ENCODE assay signal across 10 cellular contexts in the genomic region with DNA sequence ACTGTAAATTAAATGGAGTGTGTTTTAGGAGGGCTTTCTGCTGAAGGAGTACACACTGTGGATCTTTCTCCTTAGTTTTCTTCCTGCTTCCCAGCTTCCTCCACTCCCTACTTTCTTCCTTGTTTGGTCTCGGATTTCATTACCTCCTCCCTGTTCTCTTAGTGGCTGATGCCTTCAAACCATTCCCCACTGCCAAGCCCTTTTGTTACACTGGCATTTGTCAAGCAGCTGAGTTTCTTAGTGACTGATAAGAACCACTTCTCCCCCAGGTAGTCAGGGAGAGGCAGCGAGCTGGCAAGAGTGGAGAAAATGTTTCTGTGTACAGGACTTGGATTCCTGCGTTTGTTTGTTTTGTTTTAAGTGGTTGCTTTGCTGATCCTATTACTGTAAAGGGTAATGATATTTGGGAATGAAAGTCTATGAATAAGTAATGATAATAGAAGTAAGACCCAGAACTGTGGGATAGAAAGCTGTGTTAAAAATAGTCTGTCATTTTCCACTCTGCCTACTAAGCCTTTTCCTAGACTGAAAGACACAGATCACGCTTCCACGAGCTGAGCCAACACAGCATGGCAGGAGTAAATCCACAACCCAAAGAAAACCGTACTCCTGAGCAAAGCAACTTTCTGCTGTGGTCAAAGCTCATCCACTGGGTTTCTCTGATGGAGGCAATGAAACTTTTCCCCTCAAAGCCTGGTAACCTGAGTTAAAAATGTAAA. TPM values are rescaled to one million over a fixed set of nuclear protein-coding genes. Genes with fewer than 3 reads are reported as not detected.
A peak's percentile ranks its signal among the peaks of the same experiment; 100 is the strongest.
DNase-seq lines count a peak whose midpoint lies in the region; ATAC-seq, FAIRE-seq and TF ChIP-seq lines count a peak whose summit lies in the region.
"Had no signal": no experiment of that assay in that cellular context is flagged by ENCODE, and none has a peak within 500 bp of the region (broad histone marks: within the 10 kb centered on the region; RNA-seq: fewer than 3 reads in every experiment).

No MANE protein-coding gene starts in this region.

- H3K4me3 ChIP-seq in A549 (no peak overlapping the region), LNCaP clone FGC (ENCODE audit: low read depth, low read length) (no peak overlapping the region), mammary epithelial cell (replicated peaks in 1 of 3; ENCODE audit: insufficient read depth in 1 of 3, low read depth in 2 of 3, low read length in 3 of 3) (no peak overlapping the region), mesendoderm (ENCODE audit: low read length) (no peak overlapping the region)
- H3K4me3 ChIP-seq: BLaER1 treated with 17β-estradiol and CSF1 and Interleukin-3, amounts not matched to agents 10 nM and 100 nM; psoas muscle had no signal

- no peak overlapping the region for H3K27ac ChIP-seq in A549
- H3K27ac ChIP-seq in mammary epithelial cell (ENCODE audit: insufficient read depth, low read depth, low read length), result no peak overlapping the region
- no peak overlapping the region for H3K27ac ChIP-seq in mesendoderm (ENCODE audit: low read depth, low read length)
- H3K27ac ChIP-seq: BLaER1 treated with 17β-estradiol and CSF1 and Interleukin-3, amounts not matched to agents 10 nM and 100 nM; psoas muscle had no signal

- no TSS peak for BruUV-seq in mammary epithelial cell (replicated peaks; lab: Mats Ljungman, UMichigan)

- no peak for FAIRE-seq in A549 (lab: Jason Lieb, UNC)

- H3K9ac ChIP-seq in mammary epithelial cell (ENCODE audit: insufficient read depth, low read length) (no peak overlapping the region), mesendoderm (ENCODE audit: low read length) (no peak overlapping the region)
- H3K9ac ChIP-seq: BLaER1 treated with 17β-estradiol and CSF1 and Interleukin-3, amounts not matched to agents 10 nM and 100 nM had no signal

- POLR2A ChIA-PET in A549 (lab: Yijun Ruan, JAX), result no interaction called here

- H3K9me3 ChIP-seq in A549 (no peaks in the 10 kb centered on the region), mammary epithelial cell (replicated peaks; ENCODE audit: insufficient read depth, low read length) (no peaks in the 10 kb centered on the region)
- H3K9me3 ChIP-seq: BLaER1 treated with 17β-estradiol and CSF1 and Interleukin-3, amounts not matched to agents 10 nM and 100 nM; psoas muscle had no signal

- WGBS in A549 (ENCODE audit: missing lambda C conversion rate), result 33% methylated on average over 6 of the region's 6 CpGs
- 73% methylated on average over 6 of the region's 6 CpGs for WGBS in mammary epithelial cell (ENCODE audit: low coverage, missing lambda C conversion rate)
- WGBS in mesendoderm (ENCODE audit: extremely low coverage, insufficient coverage, low lambda C conversion rate), result no CpG with 5 or more reads among the region's 6 CpGs

- dilution Hi-C loops in mammary epithelial cell (cut with HindIII; ENCODE audit: low sequenced_read_pairs), result no loop called here

- peak overlapping the region; percentile 56 for H2AFZ ChIP-seq in mammary epithelial cell (ENCODE audit: low read depth, low read length)

- peak overlapping the region; percentile 70 for H3K4ac ChIP-seq in mesendoderm (ENCODE audit: low read depth, low read length)

- in situ Hi-C loops in mammary epithelial cell (cut with MboI; ENCODE audit: low sequenced_read_pairs in 2 of 2), result no loop called here

- H4K8ac ChIP-seq in mesendoderm (ENCODE audit: low read depth, low read length), result no peak overlapping the region

- no peak overlapping the region for H2BK120ac ChIP-seq in mesendoderm (ENCODE audit: low read depth, low read length)

- H4K20me1 ChIP-seq in mammary epithelial cell (ENCODE audit: insufficient read depth, low read length), result no peaks in the 10 kb centered on the region
- H4K20me1 ChIP-seq: BLaER1 treated with 17β-estradiol and CSF1 and Interleukin-3, amounts not matched to agents 10 nM and 100 nM had no signal

- no peak for TF ChIP-seq EP300 in A549 (IDR thresholded peaks at IDR 0.05)

- H3K4me1 ChIP-seq in A549, result no peaks in the 10 kb centered on the region
- H3K4me1 ChIP-seq in mammary epithelial cell (ENCODE audit: insufficient read depth, low read length), result no peaks in the 10 kb centered on the region
- H3K4me1 ChIP-seq in mesendoderm (ENCODE audit: control insufficient read depth, low read depth, low read length), result peaks cover 2% of the 10 kb centered on the region
- H3K4me1 ChIP-seq: BLaER1 treated with 17β-estradiol and CSF1 and Interleukin-3, amounts not matched to agents 10 nM and 100 nM; psoas muscle had no signal

- no peaks in the 10 kb centered on the region for H3K36me3 ChIP-seq in mammary epithelial cell (ENCODE audit: insufficient read depth, low read length)
- no peaks in the 10 kb centered on the region for H3K36me3 ChIP-seq in mesendoderm (ENCODE audit: control insufficient read depth, insufficient read depth, low read length)
- H3K36me3 ChIP-seq: BLaER1 treated with 17β-estradiol and CSF1 and Interleukin-3, amounts not matched to agents 10 nM and 100 nM had no signal

- TF ChIP-seq POLR2A in A549 (IDR thresholded peaks at IDR 0.05; ENCODE audit: low read length), result no peak

- CTCF ChIA-PET in A549 (lab: Yijun Ruan, JAX) (interaction anchor here (1.2 to 1.6 kb wide), 2 partner anchors 10 to 79 kb away, joined by 4 to 7 read pairs; no protein-coding TSS in a partner anchor), mammary epithelial cell (lab: Charles Lee; ENCODE audit: low non-redundant PET) (no interaction called here)

- H3K18ac ChIP-seq in mesendoderm (ENCODE audit: low read length), result no peak overlapping the region

- no peak overlapping the region for H2AK5ac ChIP-seq in mesendoderm (ENCODE audit: low read length)

- intact Hi-C loops in mammary epithelial cell (cut with micrococcal nuclease), result no loop called here

- TF ChIP-seq CTCF in A549 (IDR thresholded peaks at IDR 0.05), result no peak
- TF ChIP-seq CTCF in LNCaP clone FGC (IDR thresholded peaks at IDR 0.05; ENCODE audit: control insufficient read depth, extremely low read depth, insufficient read depth), result no peak
- TF ChIP-seq CTCF in mammary epithelial cell (conservative IDR thresholded peaks at IDR 0.05 in 1 of 2, IDR thresholded peaks at IDR 0.05 in 1 of 2; ENCODE audit: extremely low read depth in 1 of 2, insufficient read depth in 1 of 2, low read depth in 1 of 2, low read length in 2 of 2), result no peak

- no peak overlapping the region for H4K5ac ChIP-seq in mesendoderm (ENCODE audit: low read length)

- ATAC-seq in A549, result peak in 1 of 2 experiments; percentile 61; a peak in 4 of 6 replicates
- ATAC-seq in GM19395 (IDR thresholded peaks at IDR 0.05; ENCODE audit: unreplicated experiment), result no peak
- no peak for ATAC-seq in HG03469 (IDR thresholded peaks at IDR 0.05; ENCODE audit: unreplicated experiment)
- ATAC-seq: psoas muscle had no signal

- no peaks in the 10 kb centered on the region for H3K79me1 ChIP-seq in mesendoderm (ENCODE audit: low read length)

- H3K56ac ChIP-seq in mesendoderm (ENCODE audit: low read length), result no peak overlapping the region

- H3K4me2 ChIP-seq in A549 (peak overlapping the region; percentile 7; the same call in 1 of the 3 replicates), mammary epithelial cell (ENCODE audit: insufficient read depth, low read depth, low read length) (no peak overlapping the region), mesendoderm (ENCODE audit: low read length) (no peak overlapping the region)
- H3K4me2 ChIP-seq: BLaER1 treated with 17β-estradiol and CSF1 and Interleukin-3, amounts not matched to agents 10 nM and 100 nM had no signal

- no peaks in the 10 kb centered on the region for H3K79me2 ChIP-seq in mammary epithelial cell (ENCODE audit: insufficient read depth, low read length)
- no peaks in the 10 kb centered on the region for H3K79me2 ChIP-seq in mesendoderm (ENCODE audit: control insufficient read depth, insufficient read depth, low read length)

- H3K23ac ChIP-seq in mesendoderm (ENCODE audit: low read length), result no peak overlapping the region

- no peak for TF ChIP-seq RAD21 in A549 (conservative IDR thresholded peaks at IDR 0.05 in 1 of 2, IDR thresholded peaks at IDR 0.05 in 1 of 2)

- H2BK15ac ChIP-seq in mesendoderm (replicated peaks; ENCODE audit: low read depth), result no peak overlapping the region

- H2BK5ac ChIP-seq in mesendoderm (ENCODE audit: low read length), result no peak overlapping the region

- DNase-seq in A549 (ENCODE audit: low read depth in 1 of 2, low spot score in 1 of 2) (peak in 1 of 2 experiments; percentile 19), LNCaP clone FGC (ENCODE audit: low read depth) (peak; percentile 37), mammary epithelial cell (no peak), mesendoderm (peak; percentile 91), foreskin melanocyte (no peak), cerebellum (ENCODE audit: low spot score) (no peak)
- DNase-seq: psoas muscle had no signal

- H3K27me3 ChIP-seq in mammary epithelial cell (ENCODE audit: insufficient read depth, low read length) (no peaks in the 10 kb centered on the region), mesendoderm (ENCODE audit: insufficient read depth, low read length, poor library complexity) (no peaks in the 10 kb centered on the region)

TF ChIP-seq in A549, 52 proteins besides CTCF, POLR2A, EP300 and RAD21 (continues in another document):
- TF ChIP-seq HOXB5 (CRISPR knock-in tag; IDR thresholded peaks at IDR 0.05), result no peak
- TF ChIP-seq NPAS2 (CRISPR knock-in tag; IDR thresholded peaks at IDR 0.05; ENCODE audit: borderline replicate concordance), result no peak
- TF ChIP-seq CBX2 (IDR thresholded peaks at IDR 0.05; ENCODE audit: borderline replicate concordance, low read depth), result no peak
- TF ChIP-seq MYC (IDR thresholded peaks at IDR 0.05; ENCODE audit: borderline replicate concordance, low read length), result no peak
- no peak for TF ChIP-seq TFCP2L1 (CRISPR knock-in tag; IDR thresholded peaks at IDR 0.05)
- no peak for TF ChIP-seq CHD2 (IDR thresholded peaks at IDR 0.05; ENCODE audit: low read length, partially characterized antibody)
- TF ChIP-seq, protein P1, sequence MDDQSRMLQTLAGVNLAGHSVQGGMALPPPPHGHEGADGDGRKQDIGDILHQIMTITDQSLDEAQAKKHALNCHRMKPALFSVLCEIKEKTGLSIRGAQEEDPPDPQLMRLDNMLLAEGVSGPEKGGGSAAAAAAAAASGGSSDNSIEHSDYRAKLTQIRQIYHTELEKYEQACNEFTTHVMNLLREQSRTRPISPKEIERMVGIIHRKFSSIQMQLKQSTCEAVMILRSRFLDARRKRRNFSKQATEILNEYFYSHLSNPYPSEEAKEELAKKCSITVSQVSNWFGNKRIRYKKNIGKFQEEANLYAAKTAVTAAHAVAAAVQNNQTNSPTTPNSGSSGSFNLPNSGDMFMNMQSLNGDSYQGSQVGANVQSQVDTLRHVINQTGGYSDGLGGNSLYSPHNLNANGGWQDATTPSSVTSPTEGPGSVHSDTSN (IDR thresholded peaks at IDR 0.05), result no peak

RNA-seq across cellular contexts. Expression of a gene that starts 10.1 kb away (rescaled TPM):
- polyA plus RNA-seq in A549 (2011; rRNA removed), result 0.62 and 0.77 TPM in 2 replicates
- polyA plus RNA-seq in A549 (2012; cell fraction: cytosol; rRNA removed), result 0.33 and 0.43 TPM in 2 replicates
- 0.12 and 0.22 TPM in 2 replicates for polyA plus RNA-seq in A549 (2012; cell fraction: nucleus; rRNA removed)
- 0.71 to 1.3 TPM (median 0.87 TPM) in 3 replicates for polyA plus RNA-seq in A549 (2017; fragmentation: RNase III; extraction: RNeasy Plus Mini Kit Qiagen cat#74134 plus additional on column Dnase treatment)
- 0.44 and 0.62 TPM in 2 replicates for polyA minus RNA-seq in A549 (2011; rRNA and poly(A)+ RNA removed)
- 1 to 10 TPM in 1 of 2 donors, under 1 TPM in 1; 0.67 to 4.8 TPM for total RNA-seq in mammary epithelial cell
- polyA plus RNA-seq in mammary epithelial cell, result 4.1 TPM
- polyA minus RNA-seq in mammary epithelial cell, result 4.2 TPM
- 24.6 TPM for polyA plus RNA-seq in mesendoderm (2013, experiment 1 of 2)
- 23.7 TPM for polyA plus RNA-seq in mesendoderm (2013, experiment 2 of 2)
- 8.3 TPM for total RNA-seq in cerebellum

Comparison
In these comparisons a context has a peak if more than half of its experiments do, and no peak if none do; other contexts are left out.
1. DNase-seq: peak in LNCaP clone FGC (single experiment) and mesendoderm (single experiment); none in mammary epithelial cell (single experiment), foreskin melanocyte (single experiment) and cerebellum (single experiment).